Comparison of ENCODE assay signal across 35 cellular contexts in genomic region chr7:34889951-34890350, GRCh38.
"Had no signal": no experiment of that assay in that cellular context is flagged by ENCODE, and none has a peak within 500 bp of the region (broad histone marks: within the 10 kb centered on the region; RNA-seq: fewer than 3 reads in every experiment).

No MANE protein-coding gene starts in this region.

- H3K4me3 ChIP-seq: adrenal gland, body of pancreas, breast epithelium had no signal

- FAIRE-seq: astrocyte, TTC549 had no signal

- DNase-seq: activated CD4-positive, alpha-beta memory T cell treated with anti-CD3 and anti-CD28 coated beads for 36 hours; activated CD4-positive, alpha-beta T cell treated with anti-CD3 and anti-CD28 coated beads for 4 hours; activated CD4-positive, alpha-beta T cell treated with anti-CD3 and anti-CD28 coated beads, Interleukin-2, amount 10 ng/mL, durations not matched to agents 24 days and 14 days; activated CD4-positive, alpha-beta T cell treated with anti-CD3 and anti-CD28 coated beads, Interleukin-2, amount 50 U/mL, for 1 hour; activated CD4-positive, alpha-beta T cell treated with anti-CD3 and anti-CD28 coated beads, Interleukin-2, amount 50 U/mL, for 4 hours; activated CD4-positive, CD25-positive, alpha-beta regulatory T cell; activated CD8-positive, alpha-beta memory T cell treated with anti-CD3 and anti-CD28 coated beads, Interleukin-2, amount 50 U/mL, for 4 hours; activated CD8-positive, alpha-beta T cell treated with anti-CD3 and anti-CD28 coated beads for 36 hours; activated effector memory CD4-positive, alpha-beta T cell treated with anti-CD3 and anti-CD28 coated beads, Interleukin-2, amount 50 U/mL, for 16 hours; activated gamma-delta T cell treated with Interleukin-2 at 50 U/mL for 16 hours; activated naive CD4-positive, alpha-beta T cell; activated naive CD4-positive, alpha-beta T cell treated with anti-CD3 and anti-CD28 coated beads for 36 hours; activated naive CD4-positive, alpha-beta T cell treated with anti-CD3 and anti-CD28 coated beads, Interleukin-2, amount 50 U/mL, for 16 hours; activated naive CD8-positive, alpha-beta T cell treated with anti-CD3 and anti-CD28 coated beads for 36 hours; activated T-cell treated with anti-CD3 and anti-CD28 coated beads for 4 hours; activated T-cell treated with anti-CD3 and anti-CD28 coated beads, Interleukin-2, amount 50 U/mL, for 1 hour; activated T-cell treated with anti-CD3 and anti-CD28 coated beads, Interleukin-2, amount 50 U/mL, for 4 hours; activated T-cell treated with anti-CD3 and anti-CD28 coated beads, Interleukin-2, amount 50 U/mL, for 72 hours; adrenal gland; amniotic stem cell; aorta; body of pancreas; brain microvascular endothelial cell; central memory CD4-positive, alpha-beta T cell; T-helper 1 cell; T-helper 2 cell; T-helper 9 cell had no signal

- H3K9me3 ChIP-seq: adrenal gland, body of pancreas had no signal

- H3K4me1 ChIP-seq: adrenal gland, body of pancreas, breast epithelium had no signal

- H3K36me3 ChIP-seq: adrenal gland, brain microvascular endothelial cell, breast epithelium had no signal

- ATAC-seq: activated CD4-positive, CD25-positive, alpha-beta regulatory T cell treated with anti-CD3 and anti-CD28 coated beads, Interleukin-2, amount 50 U/mL, for 24 hours; activated CD8-positive, alpha-beta T cell treated with anti-CD3 and anti-CD28 coated beads for 36 hours; activated naive CD4-positive, alpha-beta T cell treated with anti-CD3 and anti-CD28 coated beads, Interleukin-2, amount 50 U/mL, for 72 hours; activated T-cell treated with anti-CD3 and anti-CD28 coated beads, Interleukin-2, amount 50 U/mL, for 4 hours; activated T-cell treated with anti-CD3 and anti-CD28 coated beads, Interleukin-2, amount 50 U/mL, for 72 hours; activated T-helper 17 cell treated with anti-CD3 and anti-CD28 coated beads, Interleukin-2, amount 50 U/mL, for 72 hours; body of pancreas; WTC11 had no signal

- H3K27me3 ChIP-seq: adrenal gland, body of pancreas, brain microvascular endothelial cell, breast epithelium had no signal

- H3K27ac ChIP-seq: adrenal gland, body of pancreas, brain microvascular endothelial cell, breast epithelium, VCaP had no signal
